ENCODE assay signal across 1 cellular context in genomic region chr6:169723991-169724553, GRCh38.
TF ChIP-seq lines count a peak whose summit lies in the region.

PHF10 (minus strand) TSS chr6:169724500; CDS start chr6:169723931, 569 bp downstream.

TF ChIP-seq in HepG2, 621 proteins besides CTCF, POLR2A, EP300 and RAD21 (continued from another document):
- no peak for TF ChIP-seq HNF1B (CRISPR knock-in tag; IDR thresholded peaks at IDR 0.05)
- TF ChIP-seq ARID3A (IDR thresholded peaks at IDR 0.05; ENCODE audit: low read depth, low read length), result no peak
- TF ChIP-seq GABPA (IDR thresholded peaks at IDR 0.05; ENCODE audit: low read depth, low read length), result 0 out of 2 replicates have a peak, but pooled peaks have one; percentile 14
- TF ChIP-seq GABPA (CRISPR knock-in tag; IDR thresholded peaks at IDR 0.05; ENCODE audit: low read depth), result no peak
- 0 out of 2 replicates have a peak, but pooled peaks have one; percentile 1 for TF ChIP-seq MAZ (IDR thresholded peaks at IDR 0.05; ENCODE audit: borderline replicate concordance, low read depth, low read length)
- TF ChIP-seq MAZ (CRISPR knock-in tag; IDR thresholded peaks at IDR 0.05; ENCODE audit: low read depth), result no peak
- TF ChIP-seq DMAP1 (CRISPR knock-in tag; IDR thresholded peaks at IDR 0.05), result no peak
- TF ChIP-seq JDP2 (CRISPR knock-in tag; IDR thresholded peaks at IDR 0.05; ENCODE audit: borderline replicate concordance), result 0 out of 2 replicates have a peak, but pooled peaks have one; percentile 6
- no peak for TF ChIP-seq ZBTB14 (CRISPR knock-in tag; IDR thresholded peaks at IDR 0.05)
- no peak for TF ChIP-seq AKNA (CRISPR knock-in tag; IDR thresholded peaks at IDR 0.05; ENCODE audit: borderline replicate concordance)
- TF ChIP-seq NR2F2 (IDR thresholded peaks at IDR 0.05; ENCODE audit: borderline replicate concordance, low read depth), result no peak
- 0 out of 2 replicates have a peak, but pooled peaks have one; percentile 18 for TF ChIP-seq ZFYVE20 (CRISPR knock-in tag; IDR thresholded peaks at IDR 0.05; ENCODE audit: borderline replicate concordance, low read depth)
- no peak for TF ChIP-seq RBM39 (IDR thresholded peaks at IDR 0.05; ENCODE audit: low read depth, low read length, poor library complexity, severe bottlenecking)
- TF ChIP-seq ZBTB2 (CRISPR knock-in tag; IDR thresholded peaks at IDR 0.05; ENCODE audit: low read depth), result 0 out of 2 replicates have a peak, but pooled peaks have one; percentile 18
- no peak for TF ChIP-seq NRL (CRISPR knock-in tag; IDR thresholded peaks at IDR 0.05; ENCODE audit: borderline replicate concordance)
- no peak for TF ChIP-seq STAT6 (CRISPR knock-in tag; IDR thresholded peaks at IDR 0.05; ENCODE audit: borderline replicate concordance)
- no peak for TF ChIP-seq GATAD1 (CRISPR knock-in tag; IDR thresholded peaks at IDR 0.05)
- no peak for TF ChIP-seq SRSF1 (optimal IDR thresholded peaks at IDR 0.05; ENCODE audit: low read depth, low read length)
- TF ChIP-seq ZNF430 (CRISPR knock-in tag; IDR thresholded peaks at IDR 0.05), result no peak
- no peak for TF ChIP-seq LCORL (IDR thresholded peaks at IDR 0.05)
- TF ChIP-seq LCORL (CRISPR knock-in tag; IDR thresholded peaks at IDR 0.05), result no peak
- TF ChIP-seq DNMT1 (CRISPR knock-in tag; IDR thresholded peaks at IDR 0.05), result no peak
- TF ChIP-seq GATA4 (IDR thresholded peaks at IDR 0.05; ENCODE audit: borderline replicate concordance, low read depth), result peak; percentile 31; the same call in 1 of the 2 replicates
- TF ChIP-seq YY1 (IDR thresholded peaks at IDR 0.05; ENCODE audit: insufficient read depth, insufficient replicate concordance, low read depth, low read length), result peak; percentile 80
- TF ChIP-seq ZNF496 (CRISPR knock-in tag; IDR thresholded peaks at IDR 0.05; ENCODE audit: insufficient replicate concordance), result no peak
- no peak for TF ChIP-seq GLI4 (CRISPR knock-in tag; IDR thresholded peaks at IDR 0.05; ENCODE audit: borderline replicate concordance)
- TF ChIP-seq ZNF547 (CRISPR knock-in tag; IDR thresholded peaks at IDR 0.05), result no peak
- TF ChIP-seq HNRNPUL1 (IDR thresholded peaks at IDR 0.05; ENCODE audit: low read depth, low read length), result no peak
- no peak for TF ChIP-seq DNMT3B (CRISPR knock-in tag; conservative IDR thresholded peaks at IDR 0.05)
- TF ChIP-seq ZNF660 (CRISPR knock-in tag; IDR thresholded peaks at IDR 0.05; ENCODE audit: borderline replicate concordance, low read depth), result no peak
- no peak for TF ChIP-seq ZNF263 (CRISPR knock-in tag; IDR thresholded peaks at IDR 0.05)
- TF ChIP-seq ZNF576 (CRISPR knock-in tag; IDR thresholded peaks at IDR 0.05), result no peak
TF ChIP-seq in HepG2: peak in this region for 10.
